Comparison of ENCODE assay signal across 1 cellular context in the genomic region with DNA sequence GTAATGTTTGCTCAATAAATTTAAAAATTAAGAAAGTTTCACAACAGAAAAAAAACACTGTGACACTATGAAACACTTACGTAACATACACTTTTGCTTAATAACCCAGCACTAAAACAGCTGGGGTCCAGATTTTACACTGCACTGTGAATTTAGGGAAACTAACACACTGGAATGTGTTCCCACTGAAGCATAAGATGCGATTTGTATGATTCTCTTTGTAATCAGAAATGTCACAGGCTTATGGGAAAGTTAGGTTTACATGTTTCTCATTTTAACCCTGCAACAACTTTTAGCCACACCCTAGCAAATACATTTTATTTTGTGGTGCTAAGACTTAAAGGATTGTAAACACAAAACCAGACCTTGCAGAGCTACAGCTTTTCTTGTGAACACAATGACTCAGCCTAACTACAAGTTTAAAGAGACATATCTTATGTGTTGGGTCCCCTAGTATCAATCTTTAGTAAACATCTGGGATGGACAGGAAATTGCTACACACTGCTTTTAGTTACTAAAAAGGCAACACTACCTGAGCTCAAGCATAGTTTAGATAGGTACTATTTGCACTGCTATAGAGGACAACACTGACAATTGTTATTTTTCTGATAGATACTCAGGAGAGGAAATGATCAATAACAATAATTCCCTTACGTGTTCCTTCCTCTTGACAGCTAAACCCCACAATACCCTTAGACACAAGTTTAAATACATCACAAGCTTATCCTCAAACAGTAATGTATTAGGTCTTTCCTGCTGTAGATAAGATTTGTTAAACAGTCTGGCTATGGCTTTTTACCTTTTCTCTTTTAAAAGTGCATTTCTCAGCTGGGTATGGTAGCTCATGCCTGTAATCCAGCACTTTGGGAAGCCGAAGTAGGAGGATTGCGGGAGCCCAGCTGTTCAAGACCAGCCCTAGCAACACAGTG.
TF ChIP-seq lines count a peak whose summit lies in the region.

No MANE protein-coding gene starts in this region.

TF ChIP-seq in endothelial cell of umbilical vein, 7 proteins besides CTCF, POLR2A, EP300 and RAD21 (continued from another document):
- TF ChIP-seq, protein P1, sequence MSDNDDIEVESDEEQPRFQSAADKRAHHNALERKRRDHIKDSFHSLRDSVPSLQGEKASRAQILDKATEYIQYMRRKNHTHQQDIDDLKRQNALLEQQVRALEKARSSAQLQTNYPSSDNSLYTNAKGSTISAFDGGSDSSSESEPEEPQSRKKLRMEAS (IDR thresholded peaks at IDR 0.05; ENCODE audit: insufficient read depth, insufficient read length): no peak
- TF ChIP-seq JUN (IDR thresholded peaks at IDR 0.05; ENCODE audit: borderline replicate concordance, insufficient read depth, insufficient read length, low read depth): peak; percentile 55
